ENCODE assay signal across 20 cellular contexts in the genomic region with DNA sequence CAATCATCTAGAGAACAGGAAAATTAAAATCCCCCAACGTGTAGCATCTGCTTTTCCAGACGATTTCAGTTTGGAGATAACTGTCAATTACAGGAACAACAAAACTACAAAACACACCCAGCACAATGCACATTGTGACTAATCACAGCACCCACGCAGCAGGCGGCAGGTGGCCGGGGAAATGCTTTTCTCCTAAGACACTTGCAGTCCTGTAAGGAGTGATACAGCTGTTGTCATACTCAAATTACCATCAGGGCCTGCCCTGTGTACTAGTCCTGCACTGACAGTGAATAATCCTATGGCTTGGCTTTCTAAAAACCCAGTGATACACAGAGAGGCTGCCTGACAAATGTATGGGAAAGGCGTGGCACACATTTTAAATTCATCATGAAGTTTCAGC. TPM values are rescaled to one million over a fixed set of nuclear protein-coding genes. Genes with fewer than 3 reads are reported as not detected.
DNase-seq lines count a peak whose midpoint lies in the region; ATAC-seq and TF ChIP-seq lines count a peak whose summit lies in the region.
"Had no signal": no experiment of that assay in that cellular context is flagged by ENCODE, and none has a peak within 500 bp of the region (broad histone marks: within the 10 kb centered on the region; RNA-seq: fewer than 3 reads in every experiment).

No MANE protein-coding gene starts in this region.

- H3K27ac ChIP-seq in substantia nigra (ENCODE audit: low read depth, low read length, poor library complexity, severe bottlenecking) (peak overlapping the region; percentile 98), upper lobe of left lung (no peak overlapping the region)
- no peak overlapping the region for H3K27ac ChIP-seq in CD4-positive, alpha-beta memory T cell (ENCODE audit: low read depth, low read length)
- H3K27ac ChIP-seq: A549, epithelial cell of prostate, hepatocyte, sigmoid colon, stomach had no signal

- H3K36me3 Mint-ChIP-seq in CD4-positive, alpha-beta memory T cell = no peaks in the 10 kb centered on the region

- CTCF ChIA-PET in CD4-positive, alpha-beta memory T cell (lab: Charles Lee; ENCODE audit: partially characterized antibody) = no interaction called here

- H3K9me3 ChIP-seq in upper lobe of left lung = peaks cover 0 to 5% (median 2%) of the 10 kb centered on the region in 4 donors
- H3K9me3 ChIP-seq in CD4-positive, alpha-beta memory T cell (ENCODE audit: control insufficient read depth in 1 of 2, low read length in 2 of 2) = no peaks in the 10 kb centered on the region
- H3K9me3 ChIP-seq: A549, sigmoid colon had no signal

- no peak for TF ChIP-seq POLR2A in upper lobe of left lung (IDR thresholded peaks at IDR 0.05)

- H3K4me3 Mint-ChIP-seq in CD4-positive, alpha-beta memory T cell = no peak overlapping the region
- H3K4me3 Mint-ChIP-seq: neural crest cell had no signal

- H3K27ac Mint-ChIP-seq in CD4-positive, alpha-beta memory T cell = no peak overlapping the region

- intact Hi-C loops in left colon (cut with DNase I, micrococcal nuclease) = no loop called here
- intact Hi-C loops in CD4-positive, alpha-beta memory T cell (cut with micrococcal nuclease) = no loop called here

- no peaks in the 10 kb centered on the region for H3K36me3 ChIP-seq in upper lobe of left lung
- no peaks in the 10 kb centered on the region for H3K36me3 ChIP-seq in CD4-positive, alpha-beta memory T cell (ENCODE audit: insufficient read depth, low read length)
- H3K36me3 ChIP-seq: sigmoid colon, stomach had no signal

- no peaks in the 10 kb centered on the region for H3K4me1 ChIP-seq in upper lobe of left lung
- no peaks in the 10 kb centered on the region for H3K4me1 ChIP-seq in CD4-positive, alpha-beta memory T cell (ENCODE audit: insufficient read depth, low read length)
- H3K4me1 ChIP-seq: A549, sigmoid colon had no signal

- ATAC-seq in upper lobe of left lung (ENCODE audit: low FRiP score in 2 of 2) (no peak), left colon (no peak)
- ATAC-seq: A549, Panc1 had no signal

- no peak for TF ChIP-seq EP300 in upper lobe of left lung (IDR thresholded peaks at IDR 0.05)

- 83 to 86% methylated on average over 6 of the region's 6 CpGs for WGBS in upper lobe of left lung, 2 donors

- no peaks in the 10 kb centered on the region for H3K27me3 ChIP-seq in upper lobe of left lung
- H3K27me3 ChIP-seq in CD4-positive, alpha-beta memory T cell (ENCODE audit: insufficient read depth, low read length) = no peaks in the 10 kb centered on the region
- H3K27me3 ChIP-seq: hepatocyte, sigmoid colon, stomach had no signal

- no peaks in the 10 kb centered on the region for H3K4me1 Mint-ChIP-seq in CD4-positive, alpha-beta memory T cell

- peaks cover 2 to 13% of the 10 kb centered on the region in 2 donors for H3K27me3 Mint-ChIP-seq in CD4-positive, alpha-beta memory T cell

- peaks cover 0 to 18% (median 12%) of the 10 kb centered on the region in 8 donors for H3K9me3 Mint-ChIP-seq in CD4-positive, alpha-beta memory T cell
- H3K9me3 Mint-ChIP-seq: neural crest cell had no signal

- TF ChIP-seq CTCF in epithelial cell of esophagus (IDR thresholded peaks at IDR 0.05; ENCODE audit: insufficient read depth, low read depth, low read length, missing control alignments) (no peak), upper lobe of left lung (IDR thresholded peaks at IDR 0.05) (no peak)

- peak; percentile 48 for DNase-seq in NCI-H510A treated with DMSO at 0.1 percent for 48 hours (lab: John Stamatoyannopoulos, UW)
- no peak for DNase-seq in NCI-H510A (lab: John Stamatoyannopoulos, UW)
- peak; percentile 82 for DNase-seq in NCI-H524 treated with DMSO at 0.1 percent for 48 hours (lab: John Stamatoyannopoulos, UW)
- peak; percentile 16 for DNase-seq in epithelial cell of esophagus (ENCODE audit: low read depth)
- no peak for DNase-seq in substantia nigra (lab: John Stamatoyannopoulos, UW)
- no peak for DNase-seq in upper lobe of left lung
- no peak for DNase-seq in left colon
- no peak for DNase-seq in CD4-positive, alpha-beta memory T cell
- DNase-seq: activated CD4-positive, alpha-beta T cell treated with anti-CD3 and anti-CD28 coated beads for 48 hours; activated T-cell treated with anti-CD3 and anti-CD28 coated beads, Interleukin-2, amount 50 U/mL, for 48 hours; H7; NCI-H2081 treated with DMSO at 0.1 percent for 48 hours; sigmoid colon; stomach had no signal

- POLR2A ChIA-PET in CD4-positive, alpha-beta memory T cell (lab: Charles Lee; ENCODE audit: partially characterized antibody) = no interaction called here

- H3K4me3 ChIP-seq in epithelial cell of esophagus (ENCODE audit: low read length) = no peak overlapping the region
- H3K4me3 ChIP-seq in upper lobe of left lung = no peak overlapping the region
- no peak overlapping the region for H3K4me3 ChIP-seq in CD4-positive, alpha-beta memory T cell (ENCODE audit: low read length in 2 of 2)
- H3K4me3 ChIP-seq: A549, hepatocyte, sigmoid colon, stomach had no signal

RNA-seq across cellular contexts. Expression of gene COBL, which starts 37.8 kb away (rescaled TPM):
- total RNA-seq in upper lobe of left lung = 10 to 100 TPM; 27.0 to 54.7 (median 36.8) TPM
- total RNA-seq in left colon = 10 to 100 TPM; 66.1 to 75.7 TPM
- total RNA-seq in CD4-positive, alpha-beta memory T cell = not detected
- not detected for polyA plus RNA-seq in CD4-positive, alpha-beta memory T cell
- total RNA-seq: T-helper 2 cell treated with Interferon-gamma antibody and Interleukin-4, amounts not matched to agents 100 ng/mL and 5 ng/mL, for 36 hours had no signal

Comparison
In these comparisons a context has a peak if more than half of its experiments do, and no peak if none do; other contexts are left out.
1. DNase-seq: peak in NCI-H510A treated with DMSO at 0.1 percent for 48 hours (single experiment), NCI-H524 treated with DMSO at 0.1 percent for 48 hours (single experiment) and epithelial cell of esophagus (single experiment); none in NCI-H510A (single experiment), substantia nigra (0 of 49), upper lobe of left lung (0 of 2), left colon (0 of 2) and CD4-positive, alpha-beta memory T cell (0 of 5).
2. RNA of gene COBL, which starts 37.8 kb away (total RNA-seq): 66.1 to 75.7 TPM in left colon and 27.0 to 54.7 TPM in upper lobe of left lung; not detected in CD4-positive, alpha-beta memory T cell; every median in the first group is over 10 times any median in the second.